Comparison of ENCODE assay signal across 8 cellular contexts in genomic region chr11:75508051-75508561, GRCh38. TPM values are rescaled to one million over a fixed set of nuclear protein-coding genes. Genes with fewer than 3 reads are reported as not detected.
DNase-seq lines count a peak whose midpoint lies in the region; ATAC-seq lines count a peak whose summit lies in the region.

No MANE protein-coding gene starts in this region.

- peak; percentile 8 for DNase-seq in stimulated activated CD4-positive, alpha-beta T cell treated with anti-CD3 and anti-CD28 coated beads, Interleukin-1b, Interleukin-23, amount 100 ng/mL, for 48 hours
- DNase-seq in stimulated activated CD4-positive, alpha-beta T cell treated with anti-CD3 and anti-CD28 coated beads, Interleukin-2, amount 100 ng/mL, for 48 hours: no peak
- DNase-seq in T-cell (peak; percentile 33 to 79 (median 56)), posterior cingulate gyrus (no peak)
- no peak for DNase-seq in activated naive CD4-positive, alpha-beta T cell treated with anti-CD3 and anti-CD28 coated beads, Interleukin-2, amount 50 U/mL, for 72 hours (ENCODE audit: low spot score in 2 of 2)

- H3K27me3 Mint-ChIP-seq in T-cell: no peaks in the 10 kb centered on the region

- H3K4me1 Mint-ChIP-seq in T-cell: peaks cover 20 to 40% (median 28%) of the 10 kb centered on the region in 3 donors

- POLR2A ChIA-PET in T-cell (lab: Charles Lee): no interaction called here

- CTCF ChIA-PET in T-cell (lab: Charles Lee): interaction anchor here (0.6 to 0.8 kb wide), 3 partner anchors 24 to 802 kb away, joined by 3 read pairs; no protein-coding TSS in a partner anchor

- intact Hi-C loops in posterior cingulate gyrus (cut with DNase I): no loop called here

- H3K4me3 Mint-ChIP-seq in T-cell: peak overlapping the region in 2 of 3 donors; percentile 34 to 55

- peak; percentile 88 to 98 (median 96) for ATAC-seq in T-cell (replicated peaks in 1 of 4)
- ATAC-seq in activated naive CD4-positive, alpha-beta T cell treated with anti-CD3 and anti-CD28 coated beads, Interleukin-2, amount 50 U/mL, for 72 hours: peak in 1 of 2 donors; percentile 61
- ATAC-seq in HG03521 (IDR thresholded peaks at IDR 0.05; ENCODE audit: unreplicated experiment): no peak
- ATAC-seq in GM19351 (IDR thresholded peaks at IDR 0.05; ENCODE audit: unreplicated experiment): no peak
- ATAC-seq in HG02840 (IDR thresholded peaks at IDR 0.05; ENCODE audit: low FRiP score, unreplicated experiment): no peak

- H3K9me3 Mint-ChIP-seq in T-cell: no peaks in the 10 kb centered on the region
- no peaks in the 10 kb centered on the region for H3K9me3 Mint-ChIP-seq in activated naive CD4-positive, alpha-beta T cell treated with anti-CD3 and anti-CD28 coated beads, Interleukin-2, amount 50 U/mL, for 72 hours

- H3K36me3 Mint-ChIP-seq in T-cell: no peaks in the 10 kb centered on the region
- H3K36me3 Mint-ChIP-seq in activated naive CD4-positive, alpha-beta T cell treated with anti-CD3 and anti-CD28 coated beads, Interleukin-2, amount 50 U/mL, for 72 hours: no peaks in the 10 kb centered on the region

- H3K27ac Mint-ChIP-seq in T-cell: peak overlapping the region; percentile 97
- peak overlapping the region; percentile 26 to 55 for H3K27ac Mint-ChIP-seq in activated naive CD4-positive, alpha-beta T cell treated with anti-CD3 and anti-CD28 coated beads, Interleukin-2, amount 50 U/mL, for 72 hours

RNA-seq across cellular contexts. Expression of gene GDPD5, which starts 17.6 kb away (rescaled TPM):
- total RNA-seq in T-cell: 10 to 100 TPM; 31.4 to 81.3 (median 70.9) TPM
- 10 to 100 TPM; 13.4 to 22.7 TPM for total RNA-seq in activated naive CD4-positive, alpha-beta T cell treated with anti-CD3 and anti-CD28 coated beads, Interleukin-2, amount 50 U/mL, for 72 hours

RNA-seq across cellular contexts. Expression of gene SERPINH1, which starts 53.9 kb away (rescaled TPM):
- 10 to 100 TPM in 3 of 5 donors, 1 to 10 TPM in 2; 5.2 to 16.4 (median 13.9) TPM for total RNA-seq in T-cell
- total RNA-seq in activated naive CD4-positive, alpha-beta T cell treated with anti-CD3 and anti-CD28 coated beads, Interleukin-2, amount 50 U/mL, for 72 hours: 10 to 100 TPM in 1 of 2 donors, 1 to 10 TPM in 1; 8.2 to 24.5 TPM

Comparison
In these comparisons a context has a peak if more than half of its experiments do, and no peak if none do; other contexts are left out.
1. DNase-seq: peak in stimulated activated CD4-positive, alpha-beta T cell treated with anti-CD3 and anti-CD28 coated beads, Interleukin-1b, Interleukin-23, amount 100 ng/mL, for 48 hours (single experiment) and T-cell (34 of 34); none in stimulated activated CD4-positive, alpha-beta T cell treated with anti-CD3 and anti-CD28 coated beads, Interleukin-2, amount 100 ng/mL, for 48 hours (0 of 2), activated naive CD4-positive, alpha-beta T cell treated with anti-CD3 and anti-CD28 coated beads, Interleukin-2, amount 50 U/mL, for 72 hours (0 of 2) and posterior cingulate gyrus (0 of 10).
2. ATAC-seq: peak in T-cell (4 of 4); none in HG03521 (single experiment), GM19351 (single experiment) and HG02840 (single experiment).